In genomic region chr6:35049885-35050284, GRCh38 we compare ENCODE assay signal across 3 cellular contexts.
TF ChIP-seq lines count a peak whose summit lies in the region.

No MANE protein-coding gene starts in this region.

TF ChIP-seq in IMR-90, 13 proteins besides CTCF, POLR2A, EP300 and RAD21 (continued from another document):
- peak; percentile 34; the same call in 1 of the 2 replicates for TF ChIP-seq USF2 (IDR thresholded peaks at IDR 0.05; ENCODE audit: low read depth, low read length)
- no peak for TF ChIP-seq SMC3 (IDR thresholded peaks at IDR 0.05; ENCODE audit: low read depth, low read length)
- TF ChIP-seq RCOR1 (IDR thresholded peaks at IDR 0.05; ENCODE audit: insufficient replicate concordance, low read length): peak; percentile 83
- no peak; the same call in 1 of the 2 replicates for TF ChIP-seq BHLHE40 (IDR thresholded peaks at IDR 0.05; ENCODE audit: low read depth, low read length)

TF ChIP-seq in SK-N-SH treated with all-trans-retinoic acid at 6 μM for 48 hours, 23 proteins besides CTCF, POLR2A, EP300 and RAD21 (continued from another document):
- TF ChIP-seq POU6F1 (CRISPR knock-in tag; IDR thresholded peaks at IDR 0.05; ENCODE audit: borderline replicate concordance, low read depth) (no peak), ZNF8 (CRISPR knock-in tag; IDR thresholded peaks at IDR 0.05) (no peak), ESRRG (CRISPR knock-in tag; IDR thresholded peaks at IDR 0.05) (no peak), PATZ1 (CRISPR knock-in tag; IDR thresholded peaks at IDR 0.05; ENCODE audit: borderline replicate concordance) (no peak), ZC3H10 (CRISPR knock-in tag; IDR thresholded peaks at IDR 0.05) (no peak)

TF ChIP-seq in WTC11, 78 proteins besides CTCF, POLR2A, EP300 and RAD21 (continued from another document):
- no peak for TF ChIP-seq ARID4B (CRISPR knock-in tag; IDR thresholded peaks at IDR 0.05; ENCODE audit: borderline replicate concordance)
- TF ChIP-seq ELF4 (CRISPR knock-in tag; IDR thresholded peaks at IDR 0.05; ENCODE audit: low read depth): no peak
- no peak for TF ChIP-seq ZNF532 (CRISPR knock-in tag; IDR thresholded peaks at IDR 0.05; ENCODE audit: borderline replicate concordance)
- TF ChIP-seq ZNF317 (CRISPR knock-in tag; IDR thresholded peaks at IDR 0.05; ENCODE audit: borderline replicate concordance, low read depth): no peak
- no peak for TF ChIP-seq TEAD4 (CRISPR knock-in tag; IDR thresholded peaks at IDR 0.05)
- no peak for TF ChIP-seq MYBL2 (CRISPR knock-in tag; IDR thresholded peaks at IDR 0.05)
- TF ChIP-seq RELA (CRISPR knock-in tag; IDR thresholded peaks at IDR 0.05; ENCODE audit: borderline replicate concordance): no peak
- TF ChIP-seq ETV6 (CRISPR knock-in tag; IDR thresholded peaks at IDR 0.05): no peak
- no peak for TF ChIP-seq JAZF1 (CRISPR knock-in tag; IDR thresholded peaks at IDR 0.05)
- no peak for TF ChIP-seq ZNF121 (CRISPR knock-in tag; IDR thresholded peaks at IDR 0.05)
- no peak for TF ChIP-seq ZNF263 (CRISPR knock-in tag; IDR thresholded peaks at IDR 0.05; ENCODE audit: low read depth)
- TF ChIP-seq ZBTB21 (CRISPR knock-in tag; IDR thresholded peaks at IDR 0.05; ENCODE audit: borderline replicate concordance): no peak
- no peak for TF ChIP-seq FOXP4 (CRISPR knock-in tag; IDR thresholded peaks at IDR 0.05)
